Comparison of ENCODE assay signal across 17 cellular contexts in genomic region chr9:97840521-97840920, GRCh38. TPM values are rescaled to one million over a fixed set of nuclear protein-coding genes. Genes with fewer than 3 reads are reported as not detected.
DNase-seq lines count a peak whose midpoint lies in the region; ATAC-seq and TF ChIP-seq lines count a peak whose summit lies in the region.
"Had no signal": no experiment of that assay in that cellular context is flagged by ENCODE, and none has a peak within 500 bp of the region (broad histone marks: within the 10 kb centered on the region; RNA-seq: fewer than 3 reads in every experiment).

No MANE protein-coding gene starts in this region.

- no peak overlapping the region for H2BK20ac ChIP-seq in IMR-90 (ENCODE audit: low read depth, low read length)

- H3K9me1 ChIP-seq in IMR-90 (ENCODE audit: insufficient read depth, low read length), result no peaks in the 10 kb centered on the region

- H3K27me3 ChIP-seq in GM23338 (ENCODE audit: insufficient read depth) (peaks cover 29% of the 10 kb centered on the region), IMR-90 (ENCODE audit: control insufficient read depth, insufficient read depth, low read length) (peaks cover 5% of the 10 kb centered on the region)

- no peak overlapping the region for H3K27ac Mint-ChIP-seq in GM23338
- no peak overlapping the region for H3K27ac Mint-ChIP-seq in activated T-helper 17 cell treated with anti-CD3 and anti-CD28 coated beads, Interleukin-2, amount 50 U/mL, for 72 hours

- H2BK15ac ChIP-seq in IMR-90 (ENCODE audit: low read depth, low read length), result no peak overlapping the region

- H4K5ac ChIP-seq in IMR-90 (ENCODE audit: low read depth, low read length), result no peak overlapping the region

- H2AFZ ChIP-seq in GM23338 (no peak overlapping the region), IMR-90 (replicated peaks; ENCODE audit: low read length, poor library complexity) (no peak overlapping the region)

- H3K9me3 Mint-ChIP-seq in GM23338, result no peaks in the 10 kb centered on the region
- no peaks in the 10 kb centered on the region for H3K9me3 Mint-ChIP-seq in activated T-helper 17 cell treated with anti-CD3 and anti-CD28 coated beads, Interleukin-2, amount 50 U/mL, for 72 hours

- no peak overlapping the region for H3K9ac ChIP-seq in IMR-90 (ENCODE audit: low read depth, low read length)

- ATAC-seq in GM23338 (no peak), IMR-90 (ENCODE audit: low read depth) (no peak), HG03135 (IDR thresholded peaks at IDR 0.05; ENCODE audit: unreplicated experiment) (no peak)
- no peak for ATAC-seq in activated T-helper 17 cell treated with anti-CD3 and anti-CD28 coated beads, Interleukin-2, amount 50 U/mL, for 72 hours (replicated peaks)

- POLR2A ChIA-PET in IMR-90 (lab: Charles Lee; ENCODE audit: unreplicated experiment), result no interaction called here

- peak overlapping the region; percentile 6; the same call in 1 of the 2 replicates for H2BK120ac ChIP-seq in IMR-90 (ENCODE audit: low read depth, low read length)

- H4K91ac ChIP-seq in IMR-90 (ENCODE audit: insufficient read depth, low read depth, low read length), result no peak overlapping the region

- no peaks in the 10 kb centered on the region for H3F3A ChIP-seq in GM23338 (replicated peaks; ENCODE audit: low read depth)

- no peaks in the 10 kb centered on the region for H3K79me2 ChIP-seq in GM23338 (replicated peaks; ENCODE audit: insufficient read depth)

- no TSS peak for BruUV-seq in IMR-90 (replicated peaks; lab: Mats Ljungman, UMichigan)

- H2AK9ac ChIP-seq in IMR-90 (replicated peaks; ENCODE audit: low read depth, low read length, poor library complexity), result no peak overlapping the region

- H3K27me3 Mint-ChIP-seq in GM23338 (ENCODE audit: insufficient read depth, low read depth, poor library complexity), result peaks cover 11% of the 10 kb centered on the region
- peaks cover 58% of the 10 kb centered on the region for H3K27me3 Mint-ChIP-seq in activated T-helper 17 cell treated with anti-CD3 and anti-CD28 coated beads, Interleukin-2, amount 50 U/mL, for 72 hours

- no peak overlapping the region for H3K4me3 Mint-ChIP-seq in GM23338
- no peak overlapping the region for H3K4me3 Mint-ChIP-seq in activated T-helper 17 cell treated with anti-CD3 and anti-CD28 coated beads, Interleukin-2, amount 50 U/mL, for 72 hours

- TF ChIP-seq RAD21 in IMR-90 (IDR thresholded peaks at IDR 0.05; ENCODE audit: low read length), result no peak

- no peaks in the 10 kb centered on the region for H3K36me3 Mint-ChIP-seq in GM23338 (ENCODE audit: low read depth)
- H3K36me3 Mint-ChIP-seq in activated T-helper 17 cell treated with anti-CD3 and anti-CD28 coated beads, Interleukin-2, amount 50 U/mL, for 72 hours (ENCODE audit: low read depth), result no peaks in the 10 kb centered on the region

- H2AK5ac ChIP-seq in IMR-90 (ENCODE audit: low read depth, low read length), result no peak overlapping the region

- H3K79me1 ChIP-seq in IMR-90 (ENCODE audit: low read depth in 1 of 2, low read length in 2 of 2), result no peaks in the 10 kb centered on the region

- H3K4me1 ChIP-seq in GM23338 (ENCODE audit: insufficient read depth) (peaks cover 9% of the 10 kb centered on the region; the same call in 1 of the 2 replicates), IMR-90 (ENCODE audit: control insufficient read depth, insufficient read depth, low read length) (no peaks in the 10 kb centered on the region)

- no peak overlapping the region; a peak in 1 of 4 replicates for H4K8ac ChIP-seq in IMR-90 (ENCODE audit: low read depth in 2 of 2, low read length in 2 of 2)

- in situ Hi-C loops in IMR-90 (cut with MboI; ENCODE audit: low sequenced_read_pairs), result no loop called here

- H3K4me2 ChIP-seq in GM23338, result peak overlapping the region; percentile 36
- H3K4me2 ChIP-seq in IMR-90 (ENCODE audit: low read depth, low read length), result no peak overlapping the region

- no peak overlapping the region for H3K4me3 ChIP-seq in GM23338
- H3K4me3 ChIP-seq in IMR-90 (ENCODE audit: insufficient read depth, low read depth, low read length), result no peak overlapping the region
- no peak overlapping the region for H3K4me3 ChIP-seq in epithelial cell of esophagus (ENCODE audit: low read length)

- peak overlapping the region; percentile 29 for H2BK5ac ChIP-seq in IMR-90 (ENCODE audit: low read depth, low read length, poor library complexity, severe bottlenecking)

- H3K36me3 ChIP-seq in GM23338 (ENCODE audit: insufficient read depth) (no peaks in the 10 kb centered on the region), IMR-90 (ENCODE audit: control insufficient read depth, insufficient read depth, low read length) (no peaks in the 10 kb centered on the region)

- DNase-seq in A172 (ENCODE audit: low spot score), result peak; percentile 57
- no peak for DNase-seq in GM23338 (ENCODE audit: low spot score)
- DNase-seq in IMR-90, result peak; percentile 44
- DNase-seq in epithelial cell of esophagus (ENCODE audit: low read depth), result peak; percentile 29
- DNase-seq in NCI-H1092 treated with DMSO at 0.1 percent for 48 hours (lab: John Stamatoyannopoulos, UW), result no peak
- DNase-seq in activated CD4-positive, alpha-beta T cell treated with anti-CD3 and anti-CD28 coated beads for 1 hour, result no peak
- DNase-seq: C1 segment of cervical spinal cord, DMS153, KBM-7, NCI-H1436 treated with DMSO at 0.1 percent for 48 hours, NCI-H2029 treated with DMSO at 0.1 percent for 48 hours, NCI-H2171 treated with DMSO at 0.1 percent for 48 hours, NCI-H774, RPMI8226, SIG-M5 had no signal

- H3K23ac ChIP-seq in IMR-90 (ENCODE audit: low read depth, low read length), result no peak overlapping the region

- CTCF ChIA-PET in IMR-90 (lab: Yijun Ruan, JAX), result no interaction called here

- intact Hi-C loops in IMR-90 (cut with micrococcal nuclease), result no loop called here

- dilution Hi-C loops in IMR-90 (cut with HindIII; ENCODE audit: low sequenced_read_pairs, unreplicated experiment), result no loop called here

- no peak overlapping the region for H3K56ac ChIP-seq in IMR-90 (ENCODE audit: extremely low read depth, insufficient read depth, low read length)

- no peak for TF ChIP-seq POLR2A in IMR-90 (IDR thresholded peaks at IDR 0.05; ENCODE audit: low read depth, low read length)

- H4K20me1 ChIP-seq in GM23338 (replicated peaks; ENCODE audit: insufficient read depth), result no peaks in the 10 kb centered on the region
- no peaks in the 10 kb centered on the region for H4K20me1 ChIP-seq in IMR-90 (ENCODE audit: insufficient read depth, low read length)

- no peak overlapping the region for H3K18ac ChIP-seq in IMR-90 (ENCODE audit: low read depth, low read length)

- H3K9me3 ChIP-seq in IMR-90 (ENCODE audit: control insufficient read depth, insufficient read depth, low read length), result no peaks in the 10 kb centered on the region

- TF ChIP-seq CTCF in GM23338 (conservative IDR thresholded peaks at IDR 0.05; ENCODE audit: low read depth in 2 of 2), result no peak
- no peak for TF ChIP-seq CTCF in IMR-90 (conservative IDR thresholded peaks at IDR 0.05; ENCODE audit: low read depth, low read length)
- TF ChIP-seq CTCF in epithelial cell of esophagus (IDR thresholded peaks at IDR 0.05; ENCODE audit: insufficient read depth, low read depth, low read length, missing control alignments), result no peak

- peaks cover 6% of the 10 kb centered on the region; the same call in 2 of the 3 replicates for H3K4me1 Mint-ChIP-seq in GM23338
- H3K4me1 Mint-ChIP-seq in activated T-helper 17 cell treated with anti-CD3 and anti-CD28 coated beads, Interleukin-2, amount 50 U/mL, for 72 hours, result no peaks in the 10 kb centered on the region

- no peaks in the 10 kb centered on the region for H3K9me2 ChIP-seq in GM23338 (ENCODE audit: insufficient read depth)

- H3K14ac ChIP-seq in IMR-90 (replicated peaks; ENCODE audit: low read depth, low read length), result no peak overlapping the region

- no peak overlapping the region for H3K27ac ChIP-seq in GM23338 (ENCODE audit: low read depth)
- no peak overlapping the region for H3K27ac ChIP-seq in IMR-90 (ENCODE audit: insufficient read depth, low read length)

- no peak overlapping the region for H3K4ac ChIP-seq in IMR-90 (ENCODE audit: low read depth, low read length)

TF ChIP-seq in GM23338, 12 proteins besides CTCF, POLR2A, EP300 and RAD21 (continues in another document):
- no peak for TF ChIP-seq EZH2phosphoT487 (IDR thresholded peaks at IDR 0.05; ENCODE audit: unreplicated experiment)

TF ChIP-seq in IMR-90, 13 proteins besides CTCF, POLR2A, EP300 and RAD21 (continues in another document):
- no peak for TF ChIP-seq CHD1 (IDR thresholded peaks at IDR 0.05; ENCODE audit: low read depth, low read length)
- no peak for TF ChIP-seq MAFK (IDR thresholded peaks at IDR 0.05; ENCODE audit: low read depth, low read length)
- no peak for TF ChIP-seq NFE2L2 (IDR thresholded peaks at IDR 0.05; ENCODE audit: low read depth, low read length)
- no peak for TF ChIP-seq ELK1 (IDR thresholded peaks at IDR 0.05; ENCODE audit: borderline replicate concordance, low read depth, low read length)
- TF ChIP-seq MAZ (IDR thresholded peaks at IDR 0.05; ENCODE audit: borderline replicate concordance, low read depth, low read length), result no peak
- no peak for TF ChIP-seq RCOR1 (IDR thresholded peaks at IDR 0.05; ENCODE audit: insufficient replicate concordance, low read length)
- no peak for TF ChIP-seq BHLHE40 (IDR thresholded peaks at IDR 0.05; ENCODE audit: low read depth, low read length)
- TF ChIP-seq FOS (IDR thresholded peaks at IDR 0.05; ENCODE audit: low read depth, low read length), result no peak
- no peak for TF ChIP-seq SMC3 (IDR thresholded peaks at IDR 0.05; ENCODE audit: low read depth, low read length)
- TF ChIP-seq RFX5 (IDR thresholded peaks at IDR 0.05; ENCODE audit: low read depth, low read length), result no peak
- no peak for TF ChIP-seq MXI1 (IDR thresholded peaks at IDR 0.05; ENCODE audit: borderline replicate concordance, low read depth, low read length)

RNA-seq across cellular contexts. Expression of gene FOXE1, which starts 12.5 kb away (rescaled TPM):
- not detected in 2 replicates for total RNA-seq in A172 (2014; rRNA removed; shearing (Covaris generic))
- 0.35 and 0.45 TPM in 2 replicates for total RNA-seq in GM23338 (2014; rRNA removed; shearing (Covaris generic))
- polyA plus RNA-seq in GM23338 (2016; fragmentation: Nextera tagmentation; extraction: Ambion mirVana), result 0.12 TPM in 1 of 2 replicates, not detected in the other
- total RNA-seq in IMR-90 (2012; rRNA removed), result under 0.01 and 0.28 TPM in 2 replicates
- polyA plus RNA-seq in IMR-90 (2012; rRNA removed), result 0.22 TPM in 2 replicates
- 0.14 and 0.36 TPM in 2 replicates for polyA plus RNA-seq in IMR-90 (2012; cell fraction: cytosol; rRNA removed)
- polyA plus RNA-seq in IMR-90 (2012; cell fraction: nucleus; rRNA removed; ENCODE audit: low replicate concordance), result 0.52 and 0.65 TPM in 2 replicates
- total RNA-seq in activated T-helper 17 cell treated with anti-CD3 and anti-CD28 coated beads, Interleukin-2, amount 50 U/mL, for 72 hours, result not detected

Comparison
In these comparisons a context has a peak if more than half of its experiments do, and no peak if none do; other contexts are left out.
1. DNase-seq: peak in A172 (single experiment), IMR-90 (single experiment) and epithelial cell of esophagus (single experiment); none in GM23338 (single experiment), NCI-H1092 treated with DMSO at 0.1 percent for 48 hours (single experiment) and activated CD4-positive, alpha-beta T cell treated with anti-CD3 and anti-CD28 coated beads for 1 hour (single experiment).